In the genomic region with DNA sequence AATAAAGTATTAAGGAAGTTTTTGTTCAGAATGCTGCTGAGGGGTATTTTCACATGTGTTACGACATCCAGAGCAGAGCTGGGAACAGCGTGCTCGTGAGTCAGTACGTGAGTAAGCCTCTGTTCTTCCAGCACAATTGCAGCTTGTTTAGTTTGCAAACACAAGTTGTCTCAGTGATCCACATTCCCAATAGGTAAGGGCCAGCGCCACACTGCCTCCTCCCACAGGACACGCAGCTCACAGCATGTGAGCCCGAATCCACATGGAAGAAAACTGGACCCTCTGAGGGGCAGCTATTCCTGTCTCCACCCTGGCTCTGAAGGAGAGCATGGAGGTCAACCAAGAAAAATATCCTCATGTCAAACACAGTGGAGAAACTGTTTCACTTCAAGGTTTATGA, we compare ENCODE assay signal across 8 cellular contexts.
DNase-seq lines count a peak whose midpoint lies in the region; ATAC-seq and TF ChIP-seq lines count a peak whose summit lies in the region.
"Had no signal": no experiment of that assay in that cellular context is flagged by ENCODE, and none has a peak within 500 bp of the region (broad histone marks: within the 10 kb centered on the region; RNA-seq: fewer than 3 reads in every experiment).

No MANE protein-coding gene starts in this region.

- DNase-seq in MV-4-11 (lab: John Stamatoyannopoulos, UW) (peak; percentile 42), dedifferentiated amniotic fluid mesenchymal stem cell (ENCODE audit: extremely low spot score) (peak; percentile 87), midbrain (lab: John Stamatoyannopoulos, UW) (peak; percentile 74), uterus (peak; percentile 79 to 88), NCI-H1436 (lab: John Stamatoyannopoulos, UW) (no peak)
- no peak for DNase-seq in stimulated activated CD4-positive, alpha-beta T cell treated with anti-CD3 and anti-CD28 coated beads, Interleukin-2, amount 100 ng/mL, for 24 hours

- intact Hi-C loops in uterus (cut with DNase I; ENCODE audit: low total_unique reads) = no loop called here

- H3K9me3 ChIP-seq in uterus = no peaks in the 10 kb centered on the region

- no peak overlapping the region for H3K4me3 ChIP-seq in uterus

- H3K27ac ChIP-seq in uterus = peak overlapping the region; percentile 94 to 95
- H3K27ac ChIP-seq: VCaP had no signal

- peak in 2 of 4 experiments; percentile 10 to 15 for TF ChIP-seq CTCF in uterus (IDR thresholded peaks at IDR 0.05)

- peak in 1 of 2 donors; percentile 56 for TF ChIP-seq POLR2A in uterus (IDR thresholded peaks at IDR 0.05)

- no peaks in the 10 kb centered on the region for H3K36me3 ChIP-seq in uterus

- H3K27me3 ChIP-seq in uterus = no peaks in the 10 kb centered on the region

- peaks cover 0 to 16% of the 10 kb centered on the region in 2 donors for H3K4me1 ChIP-seq in uterus

- no peak for ATAC-seq in HG02610 (IDR thresholded peaks at IDR 0.05; ENCODE audit: unreplicated experiment)

Comparison
In these comparisons a context has a peak if more than half of its experiments do, and no peak if none do; other contexts are left out.
1. DNase-seq: peak in MV-4-11 (single experiment), dedifferentiated amniotic fluid mesenchymal stem cell (single experiment), midbrain (single experiment) and uterus (2 of 2); none in NCI-H1436 (single experiment) and stimulated activated CD4-positive, alpha-beta T cell treated with anti-CD3 and anti-CD28 coated beads, Interleukin-2, amount 100 ng/mL, for 24 hours (0 of 2).